1 cellular context compared by ENCODE assay signal in genomic region chr7:102444961-102445673, GRCh38.
TF ChIP-seq lines count a peak whose summit lies in the region.

No MANE protein-coding gene starts in this region.

TF ChIP-seq in GM23338, 12 proteins besides CTCF, POLR2A, EP300 and RAD21 (continued from another document):
- TF ChIP-seq, protein P1, sequence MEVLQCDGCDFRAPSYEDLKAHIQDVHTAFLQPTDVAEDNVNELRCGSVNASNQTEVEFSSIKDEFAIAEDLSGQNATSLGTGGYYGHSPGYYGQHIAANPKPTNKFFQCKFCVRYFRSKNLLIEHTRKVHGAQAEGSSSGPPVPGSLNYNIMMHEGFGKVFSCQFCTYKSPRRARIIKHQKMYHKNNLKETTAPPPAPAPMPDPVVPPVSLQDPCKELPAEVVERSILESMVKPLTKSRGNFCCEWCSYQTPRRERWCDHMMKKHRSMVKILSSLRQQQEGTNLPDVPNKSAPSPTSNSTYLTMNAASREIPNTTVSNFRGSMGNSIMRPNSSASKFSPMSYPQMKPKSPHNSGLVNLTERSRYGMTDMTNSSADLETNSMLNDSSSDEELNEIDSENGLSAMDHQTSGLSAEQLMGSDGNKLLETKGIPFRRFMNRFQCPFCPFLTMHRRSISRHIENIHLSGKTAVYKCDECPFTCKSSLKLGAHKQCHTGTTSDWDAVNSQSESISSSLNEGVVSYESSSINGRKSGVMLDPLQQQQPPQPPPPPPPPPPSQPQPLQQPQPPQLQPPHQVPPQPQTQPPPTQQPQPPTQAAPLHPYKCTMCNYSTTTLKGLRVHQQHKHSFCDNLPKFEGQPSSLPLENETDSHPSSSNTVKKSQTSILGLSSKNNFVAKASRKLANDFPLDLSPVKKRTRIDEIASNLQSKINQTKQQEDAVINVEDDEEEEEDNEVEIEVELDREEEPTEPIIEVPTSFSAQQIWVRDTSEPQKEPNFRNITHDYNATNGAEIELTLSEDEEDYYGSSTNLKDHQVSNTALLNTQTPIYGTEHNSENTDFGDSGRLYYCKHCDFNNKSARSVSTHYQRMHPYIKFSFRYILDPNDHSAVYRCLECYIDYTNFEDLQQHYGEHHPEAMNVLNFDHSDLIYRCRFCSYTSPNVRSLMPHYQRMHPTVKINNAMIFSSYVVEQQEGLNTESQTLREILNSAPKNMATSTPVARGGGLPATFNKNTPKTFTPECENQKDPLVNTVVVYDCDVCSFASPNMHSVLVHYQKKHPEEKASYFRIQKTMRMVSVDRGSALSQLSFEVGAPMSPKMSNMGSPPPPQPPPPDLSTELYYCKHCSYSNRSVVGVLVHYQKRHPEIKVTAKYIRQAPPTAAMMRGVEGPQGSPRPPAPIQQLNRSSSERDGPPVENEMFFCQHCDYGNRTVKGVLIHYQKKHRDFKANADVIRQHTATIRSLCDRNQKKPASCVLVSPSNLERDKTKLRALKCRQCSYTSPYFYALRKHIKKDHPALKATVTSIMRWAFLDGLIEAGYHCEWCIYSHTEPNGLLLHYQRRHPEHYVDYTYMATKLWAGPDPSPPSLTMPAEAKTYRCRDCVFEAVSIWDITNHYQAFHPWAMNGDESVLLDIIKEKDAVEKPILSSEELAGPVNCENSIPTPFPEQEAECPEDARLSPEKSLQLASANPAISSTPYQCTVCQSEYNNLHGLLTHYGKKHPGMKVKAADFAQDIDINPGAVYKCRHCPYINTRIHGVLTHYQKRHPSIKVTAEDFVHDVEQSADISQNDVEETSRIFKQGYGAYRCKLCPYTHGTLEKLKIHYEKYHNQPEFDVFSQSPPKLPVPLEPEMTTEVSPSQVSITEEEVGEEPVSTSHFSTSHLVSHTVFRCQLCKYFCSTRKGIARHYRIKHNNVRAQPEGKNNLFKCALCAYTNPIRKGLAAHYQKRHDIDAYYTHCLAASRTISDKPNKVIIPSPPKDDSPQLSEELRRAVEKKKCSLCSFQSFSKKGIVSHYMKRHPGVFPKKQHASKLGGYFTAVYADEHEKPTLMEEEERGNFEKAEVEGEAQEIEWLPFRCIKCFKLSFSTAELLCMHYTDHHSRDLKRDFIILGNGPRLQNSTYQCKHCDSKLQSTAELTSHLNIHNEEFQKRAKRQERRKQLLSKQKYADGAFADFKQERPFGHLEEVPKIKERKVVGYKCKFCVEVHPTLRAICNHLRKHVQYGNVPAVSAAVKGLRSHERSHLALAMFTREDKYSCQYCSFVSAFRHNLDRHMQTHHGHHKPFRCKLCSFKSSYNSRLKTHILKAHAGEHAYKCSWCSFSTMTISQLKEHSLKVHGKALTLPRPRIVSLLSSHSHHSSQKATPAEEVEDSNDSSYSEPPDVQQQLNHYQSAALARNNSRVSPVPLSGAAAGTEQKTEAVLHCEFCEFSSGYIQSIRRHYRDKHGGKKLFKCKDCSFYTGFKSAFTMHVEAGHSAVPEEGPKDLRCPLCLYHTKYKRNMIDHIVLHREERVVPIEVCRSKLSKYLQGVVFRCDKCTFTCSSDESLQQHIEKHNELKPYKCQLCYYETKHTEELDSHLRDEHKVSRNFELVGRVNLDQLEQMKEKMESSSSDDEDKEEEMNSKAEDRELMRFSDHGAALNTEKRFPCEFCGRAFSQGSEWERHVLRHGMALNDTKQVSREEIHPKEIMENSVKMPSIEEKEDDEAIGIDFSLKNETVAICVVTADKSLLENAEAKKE (CRISPR knock-in tag; IDR thresholded peaks at IDR 0.05), result no peak
- TF ChIP-seq REST (IDR thresholded peaks at IDR 0.05; ENCODE audit: unreplicated experiment), result no peak
- no peak for TF ChIP-seq ZNF114 (CRISPR knock-in tag; IDR thresholded peaks at IDR 0.05)
- TF ChIP-seq EZH2phosphoT487 (IDR thresholded peaks at IDR 0.05; ENCODE audit: unreplicated experiment), result no peak
TF ChIP-seq in GM23338: peak in this region for 0.
